Comparison of ENCODE assay signal across 18 cellular contexts in the genomic region with DNA sequence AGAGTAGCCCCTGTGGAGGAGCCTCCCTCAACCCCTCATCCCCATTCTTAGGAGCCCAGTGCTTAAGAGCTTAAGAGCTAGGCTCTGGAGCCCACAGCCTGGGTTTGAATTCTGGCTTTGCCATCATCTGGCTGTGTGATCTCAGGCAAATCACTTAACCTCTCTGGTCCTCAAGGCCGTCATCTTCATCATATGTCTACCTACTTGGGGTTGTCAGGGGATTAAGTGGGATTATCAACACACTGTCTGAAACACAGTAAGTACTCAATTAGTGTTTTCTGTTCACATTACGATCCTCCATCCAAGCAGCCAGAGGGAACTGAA. TPM values are rescaled to one million over a fixed set of nuclear protein-coding genes. Genes with fewer than 3 reads are reported as not detected.
DNase-seq lines count a peak whose midpoint lies in the region; ATAC-seq and TF ChIP-seq lines count a peak whose summit lies in the region.
"Had no signal": no experiment of that assay in that cellular context is flagged by ENCODE, and none has a peak within 500 bp of the region (broad histone marks: within the 10 kb centered on the region; RNA-seq: fewer than 3 reads in every experiment).

No MANE protein-coding gene starts in this region.

- 95 to 100% methylated on average over 1 to 2 of the region's 2 CpGs for WGBS in endodermal cell (ENCODE audit: insufficient coverage in 1 of 2, insufficient read length in 1 of 2), 2 experiments
- WGBS in trophoblast cell (ENCODE audit: extremely low coverage, insufficient coverage, insufficient read length) = no CpG with 5 or more reads among the region's 2 CpGs

- peaks cover 7% of the 10 kb centered on the region for H3K36me3 ChIP-seq in CD8-positive, alpha-beta memory T cell (ENCODE audit: insufficient read depth, low read length)
- peaks cover 22% of the 10 kb centered on the region for H3K36me3 ChIP-seq in endodermal cell (ENCODE audit: control insufficient read depth, insufficient read depth, low read length)
- H3K36me3 ChIP-seq in trophoblast cell (ENCODE audit: control insufficient read depth in 1 of 2, insufficient read depth in 2 of 2, low read length in 2 of 2) = peaks cover 20 to 25% of the 10 kb centered on the region in 2 experiments
- no peaks in the 10 kb centered on the region for H3K36me3 ChIP-seq in SJCRH30

- no peak overlapping the region for H2BK12ac ChIP-seq in trophoblast cell (ENCODE audit: low read length)

- H3K27me3 ChIP-seq in CD8-positive, alpha-beta memory T cell (ENCODE audit: insufficient read depth, low read length, poor library complexity, severe bottlenecking) = no peaks in the 10 kb centered on the region
- H3K27me3 ChIP-seq in endodermal cell (ENCODE audit: control insufficient read depth, insufficient read depth, low read length, poor library complexity, severe bottlenecking) (no peaks in the 10 kb centered on the region), trophoblast cell (ENCODE audit: insufficient read depth, low read length) (no peaks in the 10 kb centered on the region), SJCRH30 (no peaks in the 10 kb centered on the region)
- H3K27me3 ChIP-seq: brain microvascular endothelial cell had no signal

- H4K12ac ChIP-seq in trophoblast cell (ENCODE audit: low read depth, low read length) = no peak overlapping the region

- H3K27me3 Mint-ChIP-seq in CD8-positive, alpha-beta memory T cell = peaks cover 0 to 6% of the 10 kb centered on the region in 2 donors
- no peaks in the 10 kb centered on the region for H3K27me3 Mint-ChIP-seq in endodermal cell (ENCODE audit: insufficient read depth)

- H3K36me3 Mint-ChIP-seq in CD8-positive, alpha-beta memory T cell = peaks cover 0 to 19% (median 4%) of the 10 kb centered on the region in 3 donors
- H3K36me3 Mint-ChIP-seq in endodermal cell (ENCODE audit: low read depth) = peaks cover 20% of the 10 kb centered on the region

- peaks cover 15% of the 10 kb centered on the region for H3K79me1 ChIP-seq in trophoblast cell (ENCODE audit: low read length)

- H2BK5ac ChIP-seq in trophoblast cell (ENCODE audit: low read depth, low read length, poor library complexity) = no peak overlapping the region

- H3K9me3 Mint-ChIP-seq in CD8-positive, alpha-beta memory T cell = peaks cover 0 to 3% (median 0%) of the 10 kb centered on the region in 5 donors
- H3K9me3 Mint-ChIP-seq in endodermal cell = no peaks in the 10 kb centered on the region
- H3K9me3 Mint-ChIP-seq: immature natural killer cell had no signal

- CTCF ChIA-PET in CD8-positive, alpha-beta memory T cell (lab: Charles Lee) = interaction anchor here (1.1 kb wide), 1 partner anchor 29 kb away, joined by 3 read pairs; no protein-coding TSS in a partner anchor

- peak overlapping the region in 1 of 7 donors; percentile 10 for H3K4me3 Mint-ChIP-seq in CD8-positive, alpha-beta memory T cell
- H3K4me3 Mint-ChIP-seq in endodermal cell = no peak overlapping the region

- peak overlapping the region; percentile 8 for H3K4me2 ChIP-seq in trophoblast cell (ENCODE audit: low read length)

- no peak overlapping the region for H4K8ac ChIP-seq in trophoblast cell (ENCODE audit: low read depth, low read length)

- H3K14ac ChIP-seq in trophoblast cell (ENCODE audit: low read length) = peak overlapping the region; percentile 19

- no peaks in the 10 kb centered on the region for H3K9me3 ChIP-seq in CD8-positive, alpha-beta memory T cell (ENCODE audit: low read length)
- H3K9me3 ChIP-seq in endodermal cell (ENCODE audit: control insufficient read depth, low read length) (no peaks in the 10 kb centered on the region), trophoblast cell (ENCODE audit: insufficient read depth, low read depth, low read length) (no peaks in the 10 kb centered on the region), SJCRH30 (replicated peaks) (no peaks in the 10 kb centered on the region)

- H3K4me3 ChIP-seq in CD8-positive, alpha-beta memory T cell (ENCODE audit: low read length) = no peak overlapping the region
- H3K4me3 ChIP-seq in endodermal cell (ENCODE audit: low read length) = no peak overlapping the region
- no peak overlapping the region for H3K4me3 ChIP-seq in trophoblast cell (ENCODE audit: low read depth, low read length)
- no peak overlapping the region for H3K4me3 ChIP-seq in SJCRH30

- H3K79me2 ChIP-seq in trophoblast cell (ENCODE audit: control insufficient read depth, insufficient read depth, low read length, poor library complexity) = peaks cover 31% of the 10 kb centered on the region

- H2BK120ac ChIP-seq in trophoblast cell (ENCODE audit: insufficient read depth, low read length, poor library complexity) = no peak overlapping the region

- DNase-seq in CD8-positive, alpha-beta memory T cell = no peak
- DNase-seq in NCI-H82 (lab: John Stamatoyannopoulos, UW) = peak; percentile 88
- no peak for DNase-seq in endodermal cell
- DNase-seq in trophoblast cell = no peak
- DNase-seq in stimulated activated CD8-positive, alpha-beta memory T cell treated with anti-CD3 and anti-CD28 coated beads, Interleukin-4, amount 100 ng/mL, for 48 hours = no peak
- no peak for DNase-seq in SJCRH30
- no peak for DNase-seq in AML-193 (lab: John Stamatoyannopoulos, UW)
- DNase-seq: brain microvascular endothelial cell; effector CD8-positive, alpha-beta T cell; GDM1; GOT3; immature natural killer cell; NCI-H1930; NCI-H526; retina; stimulated activated CD4-positive, alpha-beta T cell treated with anti-CD3 and anti-CD28 coated beads, Interleukin-2, amount 100 ng/mL, for 48 hours had no signal

- H3K27ac Mint-ChIP-seq in CD8-positive, alpha-beta memory T cell = peak overlapping the region in 5 of 8 donors; percentile 10 to 82 (median 44)
- peak overlapping the region; percentile 23 for H3K27ac Mint-ChIP-seq in endodermal cell
- H3K27ac Mint-ChIP-seq: immature natural killer cell had no signal

- no peak overlapping the region for H3K23ac ChIP-seq in trophoblast cell (ENCODE audit: low read length)

- H3K27ac ChIP-seq in CD8-positive, alpha-beta memory T cell (ENCODE audit: low read depth, low read length) = no peak overlapping the region
- H3K27ac ChIP-seq in endodermal cell (ENCODE audit: low read depth, low read length) (peak overlapping the region; percentile 47), trophoblast cell (ENCODE audit: low read depth, low read length) (peak overlapping the region; percentile 22), SJCRH30 (no peak overlapping the region)
- H3K27ac ChIP-seq: brain microvascular endothelial cell, HL-60 had no signal

- peak overlapping the region; percentile 20 for H4K91ac ChIP-seq in trophoblast cell (ENCODE audit: low read depth, low read length)

- H3K4me1 ChIP-seq in CD8-positive, alpha-beta memory T cell (ENCODE audit: insufficient read depth, low read length) = peaks cover 41% of the 10 kb centered on the region
- H3K4me1 ChIP-seq in endodermal cell (ENCODE audit: control insufficient read depth, insufficient read depth, low read length) (peaks cover 4% of the 10 kb centered on the region), trophoblast cell (ENCODE audit: control insufficient read depth in 1 of 2, insufficient read depth in 2 of 2, low read length in 2 of 2) (peaks cover 26 to 31% of the 10 kb centered on the region in 2 experiments), SJCRH30 (peaks cover 9% of the 10 kb centered on the region)

- H3K9ac ChIP-seq in endodermal cell (ENCODE audit: extremely low read depth, low read length, poor library complexity, severe bottlenecking) (no peak overlapping the region), trophoblast cell (ENCODE audit: low read length) (no peak overlapping the region)

- no peak for TF ChIP-seq CTCF in endodermal cell (conservative IDR thresholded peaks at IDR 0.05)

- no peak overlapping the region for H3K18ac ChIP-seq in trophoblast cell (ENCODE audit: low read length)

- no peak overlapping the region for H2AFZ ChIP-seq in trophoblast cell (ENCODE audit: insufficient read depth, low read length, poor library complexity)

- peak overlapping the region; percentile 4 for H3K4ac ChIP-seq in trophoblast cell (ENCODE audit: low read depth, low read length)

- no peak overlapping the region for H2AK5ac ChIP-seq in trophoblast cell (ENCODE audit: low read length)

- POLR2A ChIA-PET in CD8-positive, alpha-beta memory T cell (lab: Charles Lee) = no interaction called here

- H3K4me1 Mint-ChIP-seq in CD8-positive, alpha-beta memory T cell = peaks cover 45 to 70% (median 54%) of the 10 kb centered on the region in 3 donors
- peaks cover 23% of the 10 kb centered on the region for H3K4me1 Mint-ChIP-seq in endodermal cell

- no peak for ATAC-seq in GM21529 (IDR thresholded peaks at IDR 0.05; ENCODE audit: unreplicated experiment)

RNA-seq across cellular contexts. Expression of a gene that starts 4.8 kb away (rescaled TPM):
- 10 to 100 TPM; 27.2 to 29.6 TPM for total RNA-seq in CD8-positive, alpha-beta memory T cell
- polyA plus RNA-seq in CD8-positive, alpha-beta memory T cell = 16.4 TPM
- total RNA-seq in endodermal cell = 10 to 100 TPM; 39.0 to 58.2 TPM
- 69.1 TPM for polyA plus RNA-seq in endodermal cell (2013, experiment 1 of 2)
- polyA plus RNA-seq in endodermal cell (2013, experiment 2 of 2) = 66.7 TPM
- 95.5 and 107 TPM in 2 replicates for polyA plus RNA-seq in trophoblast cell (2013)
- 65.3 and 74.1 TPM in 2 replicates for total RNA-seq in SJCRH30 (2014; rRNA removed; shearing (Covaris generic))

Comparison
In these comparisons a context has a peak if more than half of its experiments do, and no peak if none do; other contexts are left out.
1. H3K27ac ChIP-seq: peak in endodermal cell (single experiment) and trophoblast cell (single experiment); none in CD8-positive, alpha-beta memory T cell (single experiment) and SJCRH30 (single experiment).